ENCODE assay signal across 2 cellular contexts in the genomic region with DNA sequence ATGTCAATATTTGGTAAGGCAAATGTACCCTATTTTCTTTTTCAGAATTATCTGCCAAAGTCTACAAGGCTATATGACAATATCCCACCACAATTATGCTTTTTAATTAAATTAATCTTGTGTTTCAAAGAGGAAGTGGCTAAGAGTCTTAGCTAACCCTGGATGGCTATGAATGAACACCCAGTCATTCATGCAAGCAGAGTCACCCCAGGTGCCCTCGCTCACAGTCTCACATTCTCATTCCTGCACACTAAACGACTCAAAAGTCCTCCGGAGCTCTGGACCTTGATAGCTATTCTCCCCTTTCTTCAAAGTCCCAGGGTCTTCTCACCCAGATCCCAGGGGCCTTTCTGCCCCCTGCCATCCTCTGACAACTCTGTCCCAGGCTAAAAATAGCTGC.
TF ChIP-seq lines count a peak whose summit lies in the region.

No MANE protein-coding gene starts in this region.

TF ChIP-seq in SK-N-SH, 30 proteins besides CTCF, POLR2A, EP300 and RAD21:
- TF ChIP-seq, protein P1, sequence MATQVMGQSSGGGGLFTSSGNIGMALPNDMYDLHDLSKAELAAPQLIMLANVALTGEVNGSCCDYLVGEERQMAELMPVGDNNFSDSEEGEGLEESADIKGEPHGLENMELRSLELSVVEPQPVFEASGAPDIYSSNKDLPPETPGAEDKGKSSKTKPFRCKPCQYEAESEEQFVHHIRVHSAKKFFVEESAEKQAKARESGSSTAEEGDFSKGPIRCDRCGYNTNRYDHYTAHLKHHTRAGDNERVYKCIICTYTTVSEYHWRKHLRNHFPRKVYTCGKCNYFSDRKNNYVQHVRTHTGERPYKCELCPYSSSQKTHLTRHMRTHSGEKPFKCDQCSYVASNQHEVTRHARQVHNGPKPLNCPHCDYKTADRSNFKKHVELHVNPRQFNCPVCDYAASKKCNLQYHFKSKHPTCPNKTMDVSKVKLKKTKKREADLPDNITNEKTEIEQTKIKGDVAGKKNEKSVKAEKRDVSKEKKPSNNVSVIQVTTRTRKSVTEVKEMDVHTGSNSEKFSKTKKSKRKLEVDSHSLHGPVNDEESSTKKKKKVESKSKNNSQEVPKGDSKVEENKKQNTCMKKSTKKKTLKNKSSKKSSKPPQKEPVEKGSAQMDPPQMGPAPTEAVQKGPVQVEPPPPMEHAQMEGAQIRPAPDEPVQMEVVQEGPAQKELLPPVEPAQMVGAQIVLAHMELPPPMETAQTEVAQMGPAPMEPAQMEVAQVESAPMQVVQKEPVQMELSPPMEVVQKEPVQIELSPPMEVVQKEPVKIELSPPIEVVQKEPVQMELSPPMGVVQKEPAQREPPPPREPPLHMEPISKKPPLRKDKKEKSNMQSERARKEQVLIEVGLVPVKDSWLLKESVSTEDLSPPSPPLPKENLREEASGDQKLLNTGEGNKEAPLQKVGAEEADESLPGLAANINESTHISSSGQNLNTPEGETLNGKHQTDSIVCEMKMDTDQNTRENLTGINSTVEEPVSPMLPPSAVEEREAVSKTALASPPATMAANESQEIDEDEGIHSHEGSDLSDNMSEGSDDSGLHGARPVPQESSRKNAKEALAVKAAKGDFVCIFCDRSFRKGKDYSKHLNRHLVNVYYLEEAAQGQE (IDR thresholded peaks at IDR 0.05; ENCODE audit: low read depth, low read length), result no peak
- TF ChIP-seq RXRA (IDR thresholded peaks at IDR 0.05; ENCODE audit: borderline replicate concordance, low read depth) (no peak), MEF2A (IDR thresholded peaks at IDR 0.05; ENCODE audit: borderline replicate concordance, low read depth) (no peak), JUND (IDR thresholded peaks at IDR 0.05) (no peak), POLR2AphosphoS5 (IDR thresholded peaks at IDR 0.05; ENCODE audit: low read depth, low read length) (no peak), SMC3 (IDR thresholded peaks at IDR 0.05; ENCODE audit: low read depth, low read length) (no peak), TCF12 (IDR thresholded peaks at IDR 0.05) (no peak), YY1 (IDR thresholded peaks at IDR 0.05; ENCODE audit: low read depth) (no peak), FOXJ3 (CRISPR knock-in tag; IDR thresholded peaks at IDR 0.05) (no peak)
- TF ChIP-seq, protein P2, sequence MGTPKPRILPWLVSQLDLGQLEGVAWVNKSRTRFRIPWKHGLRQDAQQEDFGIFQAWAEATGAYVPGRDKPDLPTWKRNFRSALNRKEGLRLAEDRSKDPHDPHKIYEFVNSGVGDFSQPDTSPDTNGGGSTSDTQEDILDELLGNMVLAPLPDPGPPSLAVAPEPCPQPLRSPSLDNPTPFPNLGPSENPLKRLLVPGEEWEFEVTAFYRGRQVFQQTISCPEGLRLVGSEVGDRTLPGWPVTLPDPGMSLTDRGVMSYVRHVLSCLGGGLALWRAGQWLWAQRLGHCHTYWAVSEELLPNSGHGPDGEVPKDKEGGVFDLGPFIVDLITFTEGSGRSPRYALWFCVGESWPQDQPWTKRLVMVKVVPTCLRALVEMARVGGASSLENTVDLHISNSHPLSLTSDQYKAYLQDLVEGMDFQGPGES (IDR thresholded peaks at IDR 0.05; ENCODE audit: low read depth, low read length), result no peak
- TF ChIP-seq, protein P3, sequence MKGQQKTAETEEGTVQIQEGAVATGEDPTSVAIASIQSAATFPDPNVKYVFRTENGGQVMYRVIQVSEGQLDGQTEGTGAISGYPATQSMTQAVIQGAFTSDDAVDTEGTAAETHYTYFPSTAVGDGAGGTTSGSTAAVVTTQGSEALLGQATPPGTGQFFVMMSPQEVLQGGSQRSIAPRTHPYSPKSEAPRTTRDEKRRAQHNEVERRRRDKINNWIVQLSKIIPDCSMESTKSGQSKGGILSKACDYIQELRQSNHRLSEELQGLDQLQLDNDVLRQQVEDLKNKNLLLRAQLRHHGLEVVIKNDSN (IDR thresholded peaks at IDR 0.05; ENCODE audit: borderline replicate concordance, low read depth), result no peak
- TF ChIP-seq, protein P4, sequence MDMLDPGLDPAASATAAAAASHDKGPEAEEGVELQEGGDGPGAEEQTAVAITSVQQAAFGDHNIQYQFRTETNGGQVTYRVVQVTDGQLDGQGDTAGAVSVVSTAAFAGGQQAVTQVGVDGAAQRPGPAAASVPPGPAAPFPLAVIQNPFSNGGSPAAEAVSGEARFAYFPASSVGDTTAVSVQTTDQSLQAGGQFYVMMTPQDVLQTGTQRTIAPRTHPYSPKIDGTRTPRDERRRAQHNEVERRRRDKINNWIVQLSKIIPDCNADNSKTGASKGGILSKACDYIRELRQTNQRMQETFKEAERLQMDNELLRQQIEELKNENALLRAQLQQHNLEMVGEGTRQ (IDR thresholded peaks at IDR 0.05; ENCODE audit: borderline replicate concordance, low read depth, low read length), result no peak
- TF ChIP-seq, protein P5, sequence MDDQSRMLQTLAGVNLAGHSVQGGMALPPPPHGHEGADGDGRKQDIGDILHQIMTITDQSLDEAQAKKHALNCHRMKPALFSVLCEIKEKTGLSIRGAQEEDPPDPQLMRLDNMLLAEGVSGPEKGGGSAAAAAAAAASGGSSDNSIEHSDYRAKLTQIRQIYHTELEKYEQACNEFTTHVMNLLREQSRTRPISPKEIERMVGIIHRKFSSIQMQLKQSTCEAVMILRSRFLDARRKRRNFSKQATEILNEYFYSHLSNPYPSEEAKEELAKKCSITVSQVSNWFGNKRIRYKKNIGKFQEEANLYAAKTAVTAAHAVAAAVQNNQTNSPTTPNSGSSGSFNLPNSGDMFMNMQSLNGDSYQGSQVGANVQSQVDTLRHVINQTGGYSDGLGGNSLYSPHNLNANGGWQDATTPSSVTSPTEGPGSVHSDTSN (IDR thresholded peaks at IDR 0.05), result no peak
- TF ChIP-seq, protein P6, sequence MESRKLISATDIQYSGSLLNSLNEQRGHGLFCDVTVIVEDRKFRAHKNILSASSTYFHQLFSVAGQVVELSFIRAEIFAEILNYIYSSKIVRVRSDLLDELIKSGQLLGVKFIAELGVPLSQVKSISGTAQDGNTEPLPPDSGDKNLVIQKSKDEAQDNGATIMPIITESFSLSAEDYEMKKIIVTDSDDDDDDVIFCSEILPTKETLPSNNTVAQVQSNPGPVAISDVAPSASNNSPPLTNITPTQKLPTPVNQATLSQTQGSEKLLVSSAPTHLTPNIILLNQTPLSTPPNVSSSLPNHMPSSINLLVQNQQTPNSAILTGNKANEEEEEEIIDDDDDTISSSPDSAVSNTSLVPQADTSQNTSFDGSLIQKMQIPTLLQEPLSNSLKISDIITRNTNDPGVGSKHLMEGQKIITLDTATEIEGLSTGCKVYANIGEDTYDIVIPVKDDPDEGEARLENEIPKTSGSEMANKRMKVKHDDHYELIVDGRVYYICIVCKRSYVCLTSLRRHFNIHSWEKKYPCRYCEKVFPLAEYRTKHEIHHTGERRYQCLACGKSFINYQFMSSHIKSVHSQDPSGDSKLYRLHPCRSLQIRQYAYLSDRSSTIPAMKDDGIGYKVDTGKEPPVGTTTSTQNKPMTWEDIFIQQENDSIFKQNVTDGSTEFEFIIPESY (IDR thresholded peaks at IDR 0.05; ENCODE audit: borderline replicate concordance, low read depth), result no peak
- TF ChIP-seq, protein P7, sequence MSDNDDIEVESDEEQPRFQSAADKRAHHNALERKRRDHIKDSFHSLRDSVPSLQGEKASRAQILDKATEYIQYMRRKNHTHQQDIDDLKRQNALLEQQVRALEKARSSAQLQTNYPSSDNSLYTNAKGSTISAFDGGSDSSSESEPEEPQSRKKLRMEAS (IDR thresholded peaks at IDR 0.05; ENCODE audit: low read depth), result no peak

TF ChIP-seq in SK-N-SH treated with all-trans-retinoic acid at 6 μM for 48 hours, 23 proteins besides CTCF, POLR2A, EP300 and RAD21 (continued from another document):
- TF ChIP-seq, protein P8, sequence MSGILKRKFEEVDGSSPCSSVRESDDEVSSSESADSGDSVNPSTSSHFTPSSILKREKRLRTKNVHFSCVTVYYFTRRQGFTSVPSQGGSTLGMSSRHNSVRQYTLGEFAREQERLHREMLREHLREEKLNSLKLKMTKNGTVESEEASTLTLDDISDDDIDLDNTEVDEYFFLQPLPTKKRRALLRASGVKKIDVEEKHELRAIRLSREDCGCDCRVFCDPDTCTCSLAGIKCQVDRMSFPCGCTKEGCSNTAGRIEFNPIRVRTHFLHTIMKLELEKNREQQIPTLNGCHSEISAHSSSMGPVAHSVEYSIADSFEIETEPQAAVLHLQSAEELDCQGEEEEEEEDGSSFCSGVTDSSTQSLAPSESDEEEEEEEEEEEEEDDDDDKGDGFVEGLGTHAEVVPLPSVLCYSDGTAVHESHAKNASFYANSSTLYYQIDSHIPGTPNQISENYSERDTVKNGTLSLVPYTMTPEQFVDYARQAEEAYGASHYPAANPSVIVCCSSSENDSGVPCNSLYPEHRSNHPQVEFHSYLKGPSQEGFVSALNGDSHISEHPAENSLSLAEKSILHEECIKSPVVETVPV (CRISPR knock-in tag; IDR thresholded peaks at IDR 0.05), result no peak
- TF ChIP-seq ARNTL (CRISPR knock-in tag; IDR thresholded peaks at IDR 0.05; ENCODE audit: borderline replicate concordance, low read depth) (no peak), TCF4 (CRISPR knock-in tag; IDR thresholded peaks at IDR 0.05; ENCODE audit: borderline replicate concordance) (no peak), PPARA (CRISPR knock-in tag; IDR thresholded peaks at IDR 0.05; ENCODE audit: borderline replicate concordance) (no peak), RARB (CRISPR knock-in tag; IDR thresholded peaks at IDR 0.05) (no peak)
- TF ChIP-seq, protein P9, sequence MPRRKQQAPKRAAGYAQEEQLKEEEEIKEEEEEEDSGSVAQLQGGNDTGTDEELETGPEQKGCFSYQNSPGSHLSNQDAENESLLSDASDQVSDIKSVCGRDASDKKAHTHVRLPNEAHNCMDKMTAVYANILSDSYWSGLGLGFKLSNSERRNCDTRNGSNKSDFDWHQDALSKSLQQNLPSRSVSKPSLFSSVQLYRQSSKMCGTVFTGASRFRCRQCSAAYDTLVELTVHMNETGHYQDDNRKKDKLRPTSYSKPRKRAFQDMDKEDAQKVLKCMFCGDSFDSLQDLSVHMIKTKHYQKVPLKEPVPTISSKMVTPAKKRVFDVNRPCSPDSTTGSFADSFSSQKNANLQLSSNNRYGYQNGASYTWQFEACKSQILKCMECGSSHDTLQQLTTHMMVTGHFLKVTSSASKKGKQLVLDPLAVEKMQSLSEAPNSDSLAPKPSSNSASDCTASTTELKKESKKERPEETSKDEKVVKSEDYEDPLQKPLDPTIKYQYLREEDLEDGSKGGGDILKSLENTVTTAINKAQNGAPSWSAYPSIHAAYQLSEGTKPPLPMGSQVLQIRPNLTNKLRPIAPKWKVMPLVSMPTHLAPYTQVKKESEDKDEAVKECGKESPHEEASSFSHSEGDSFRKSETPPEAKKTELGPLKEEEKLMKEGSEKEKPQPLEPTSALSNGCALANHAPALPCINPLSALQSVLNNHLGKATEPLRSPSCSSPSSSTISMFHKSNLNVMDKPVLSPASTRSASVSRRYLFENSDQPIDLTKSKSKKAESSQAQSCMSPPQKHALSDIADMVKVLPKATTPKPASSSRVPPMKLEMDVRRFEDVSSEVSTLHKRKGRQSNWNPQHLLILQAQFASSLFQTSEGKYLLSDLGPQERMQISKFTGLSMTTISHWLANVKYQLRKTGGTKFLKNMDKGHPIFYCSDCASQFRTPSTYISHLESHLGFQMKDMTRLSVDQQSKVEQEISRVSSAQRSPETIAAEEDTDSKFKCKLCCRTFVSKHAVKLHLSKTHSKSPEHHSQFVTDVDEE (CRISPR knock-in tag; IDR thresholded peaks at IDR 0.05), result no peak
- TF ChIP-seq, protein P10, sequence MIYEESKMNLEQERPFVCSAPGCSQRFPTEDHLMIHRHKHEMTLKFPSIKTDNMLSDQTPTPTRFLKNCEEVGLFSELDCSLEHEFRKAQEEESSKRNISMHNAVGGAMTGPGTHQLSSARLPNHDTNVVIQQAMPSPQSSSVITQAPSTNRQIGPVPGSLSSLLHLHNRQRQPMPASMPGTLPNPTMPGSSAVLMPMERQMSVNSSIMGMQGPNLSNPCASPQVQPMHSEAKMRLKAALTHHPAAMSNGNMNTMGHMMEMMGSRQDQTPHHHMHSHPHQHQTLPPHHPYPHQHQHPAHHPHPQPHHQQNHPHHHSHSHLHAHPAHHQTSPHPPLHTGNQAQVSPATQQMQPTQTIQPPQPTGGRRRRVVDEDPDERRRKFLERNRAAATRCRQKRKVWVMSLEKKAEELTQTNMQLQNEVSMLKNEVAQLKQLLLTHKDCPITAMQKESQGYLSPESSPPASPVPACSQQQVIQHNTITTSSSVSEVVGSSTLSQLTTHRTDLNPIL (CRISPR knock-in tag; IDR thresholded peaks at IDR 0.05; ENCODE audit: low read depth), result no peak
